Comparison of ENCODE assay signal across 1 cellular context in the genomic region with DNA sequence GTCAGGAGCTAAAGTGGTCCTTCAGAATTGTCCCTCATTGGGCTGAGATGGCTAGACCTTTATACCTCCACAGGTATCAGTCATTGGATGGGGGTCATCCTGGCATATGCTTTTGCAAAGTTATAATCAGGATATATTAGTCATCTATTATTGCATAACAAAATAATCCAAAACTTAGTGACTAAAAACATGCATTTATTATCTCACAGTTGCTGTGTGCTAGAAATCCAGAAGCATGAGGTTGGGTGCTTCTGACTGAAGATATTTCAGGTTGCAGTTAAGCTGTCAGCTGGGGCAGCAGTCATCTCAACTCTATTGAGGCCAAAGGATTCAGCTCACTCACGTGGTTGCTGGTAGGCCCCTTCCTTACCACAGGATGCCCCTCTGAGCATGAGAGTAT.
A peak's percentile ranks its signal among the peaks of the same experiment; 100 is the strongest.
TF ChIP-seq lines count a peak whose summit lies in the region.

No MANE protein-coding gene starts in this region.

TF ChIP-seq in IMR-90, 13 proteins besides CTCF, POLR2A, EP300 and RAD21:
- TF ChIP-seq CEBPB (IDR thresholded peaks at IDR 0.05; ENCODE audit: low read depth, low read length) (peak; percentile 67), ELK1 (IDR thresholded peaks at IDR 0.05; ENCODE audit: borderline replicate concordance, low read depth, low read length) (no peak)
